ENCODE assay signal across 8 cellular contexts in genomic region chr6:135675862-135676261, GRCh38.
DNase-seq lines count a peak whose midpoint lies in the region; ATAC-seq and TF ChIP-seq lines count a peak whose summit lies in the region.

No MANE protein-coding gene starts in this region.

- TF ChIP-seq POLR2A in upper lobe of left lung (IDR thresholded peaks at IDR 0.05), result no peak

- no peaks in the 10 kb centered on the region for H4K20me1 ChIP-seq in hepatocyte (ENCODE audit: insufficient read depth, poor library complexity, severe bottlenecking)

- no peaks in the 10 kb centered on the region for H3K9me2 ChIP-seq in hepatocyte (replicated peaks; ENCODE audit: insufficient read depth)

- H3K27ac ChIP-seq in 22Rv1 (no peak overlapping the region), WERI-Rb-1 (no peak overlapping the region), hepatocyte (no peak overlapping the region), aorta (ENCODE audit: low read depth in 1 of 2, low read length in 2 of 2) (no peak overlapping the region), upper lobe of left lung (no peak overlapping the region)

- H2AFZ ChIP-seq in hepatocyte, result no peak overlapping the region

- H3K4me1 ChIP-seq in hepatocyte (ENCODE audit: insufficient read depth) (no peaks in the 10 kb centered on the region), aorta (ENCODE audit: control insufficient read depth in 1 of 2, insufficient read depth in 2 of 2, low read length in 2 of 2) (no peaks in the 10 kb centered on the region), upper lobe of left lung (no peaks in the 10 kb centered on the region)

- intact Hi-C loops in aorta (cut with DNase I), result no loop called here

- TF ChIP-seq EP300 in upper lobe of left lung (IDR thresholded peaks at IDR 0.05), result no peak

- H3K4me3 ChIP-seq in GM12865 (ENCODE audit: low read depth, low read length), result no peak overlapping the region
- H3K4me3 ChIP-seq in WERI-Rb-1 (ENCODE audit: low read depth, low read length), result no peak overlapping the region
- no peak overlapping the region for H3K4me3 ChIP-seq in hepatocyte
- no peak overlapping the region for H3K4me3 ChIP-seq in aorta (ENCODE audit: low read length in 2 of 2)
- no peak overlapping the region for H3K4me3 ChIP-seq in upper lobe of left lung

- H3K79me2 ChIP-seq in hepatocyte, result no peaks in the 10 kb centered on the region

- TF ChIP-seq CTCF in 22Rv1 (IDR thresholded peaks at IDR 0.05) (0 out of 2 replicates have a peak, but pooled peaks have one; percentile 8), GM12865 (IDR thresholded peaks at IDR 0.05; ENCODE audit: insufficient read depth, low read depth, low read length, missing control alignments) (peak; percentile 36), WERI-Rb-1 (IDR thresholded peaks at IDR 0.05; ENCODE audit: low read depth, low read length) (peak; percentile 50), hepatocyte (IDR thresholded peaks at IDR 0.05; ENCODE audit: poor library complexity) (peak; percentile 54), upper lobe of left lung (IDR thresholded peaks at IDR 0.05) (no peak)

- ATAC-seq in GM21825 (IDR thresholded peaks at IDR 0.05; ENCODE audit: unreplicated experiment) (no peak), aorta (ENCODE audit: low FRiP score) (no peak), upper lobe of left lung (ENCODE audit: low FRiP score in 2 of 2) (no peak)

- no peaks in the 10 kb centered on the region for H3K9me3 ChIP-seq in WERI-Rb-1 (ENCODE audit: severe bottlenecking)
- no peaks in the 10 kb centered on the region for H3K9me3 ChIP-seq in hepatocyte (ENCODE audit: low read depth)
- peaks cover 3% of the 10 kb centered on the region for H3K9me3 ChIP-seq in aorta (ENCODE audit: control insufficient read depth, low read length)
- H3K9me3 ChIP-seq in upper lobe of left lung, result no peaks in the 10 kb centered on the region

- WGBS in hepatocyte (ENCODE audit: low lambda C conversion rate, missing lambda C conversion rate), result 16% methylated on average over 1 of the region's 1 CpG
- 43 to 45% methylated on average over 1 of the region's 1 CpG for WGBS in aorta, 2 donors
- WGBS in upper lobe of left lung, 2 donors, result 39 to 65% methylated on average over 1 of the region's 1 CpG

- H3K27me3 ChIP-seq in WERI-Rb-1 (ENCODE audit: insufficient read depth, low read depth, severe bottlenecking) (no peaks in the 10 kb centered on the region), hepatocyte (no peaks in the 10 kb centered on the region), aorta (ENCODE audit: control insufficient read depth in 1 of 2, insufficient read depth in 2 of 2, low read length in 1 of 2) (no peaks in the 10 kb centered on the region), upper lobe of left lung (no peaks in the 10 kb centered on the region)

- DNase-seq in GM12865 (ENCODE audit: low read depth) (peak; percentile 44), NCI-H1417 treated with DMSO at 0.1 percent for 48 hours (lab: John Stamatoyannopoulos, UW) (peak; percentile 31), WERI-Rb-1 (peak; percentile 60), hepatocyte (ENCODE audit: low spot score) (peak; percentile 80), aorta (no peak), upper lobe of left lung (no peak)

- no peak overlapping the region for H3K4me2 ChIP-seq in hepatocyte

- H3K36me3 ChIP-seq in WERI-Rb-1 (no peaks in the 10 kb centered on the region), hepatocyte (replicated peaks; ENCODE audit: insufficient read depth, low read depth) (no peaks in the 10 kb centered on the region), aorta (ENCODE audit: control insufficient read depth in 1 of 2, insufficient read depth in 2 of 2, low read length in 1 of 2) (no peaks in the 10 kb centered on the region), upper lobe of left lung (no peaks in the 10 kb centered on the region)

Comparison
In these comparisons a context has a peak if more than half of its experiments do, and no peak if none do; other contexts are left out.
1. CTCF ChIP-seq: peak in 22Rv1 (single experiment), GM12865 (single experiment), WERI-Rb-1 (single experiment) and hepatocyte (single experiment); none in upper lobe of left lung (0 of 6).
2. DNase-seq: peak in GM12865 (single experiment), NCI-H1417 treated with DMSO at 0.1 percent for 48 hours (single experiment), WERI-Rb-1 (single experiment) and hepatocyte (single experiment); none in aorta (0 of 2) and upper lobe of left lung (0 of 2).